ENCODE assay signal across 8 cellular contexts in the genomic region with DNA sequence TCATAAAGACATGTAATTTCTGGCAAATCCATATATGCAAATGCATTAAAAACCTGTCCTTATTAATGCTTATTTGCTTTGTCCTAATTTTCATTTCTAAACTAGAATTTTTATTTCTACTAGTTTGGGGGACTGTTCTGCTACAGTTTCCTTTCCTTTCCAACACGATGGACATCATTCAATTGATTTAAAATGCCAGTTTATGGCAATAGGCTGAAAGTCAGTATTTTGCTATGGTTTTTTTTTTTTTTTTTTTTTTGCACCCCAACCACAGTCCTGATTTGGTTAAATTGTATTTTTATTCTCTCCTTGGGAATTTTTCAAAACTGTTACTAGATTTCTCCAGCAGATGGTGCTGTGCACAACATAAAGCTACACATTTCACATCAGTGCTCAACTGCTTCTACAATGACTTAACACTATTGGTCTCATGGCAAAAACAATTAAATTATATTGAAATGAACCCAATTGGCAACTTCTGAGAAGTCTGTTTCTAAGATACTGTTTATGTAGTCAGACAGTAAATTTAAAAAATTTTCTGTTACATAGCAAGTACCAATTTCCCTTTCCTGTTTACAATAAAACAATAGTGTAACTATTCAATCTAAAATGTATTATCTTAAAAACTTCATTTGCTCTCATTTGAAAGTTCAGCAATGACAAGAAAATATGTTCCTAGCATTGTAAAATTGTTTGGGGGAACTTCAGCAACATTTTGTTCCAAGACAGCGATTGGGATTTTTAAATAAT.
DNase-seq lines count a peak whose midpoint lies in the region; ATAC-seq and TF ChIP-seq lines count a peak whose summit lies in the region.

No MANE protein-coding gene starts in this region.

- no peak overlapping the region for H3K9ac ChIP-seq in colonic mucosa (ENCODE audit: low read depth in 2 of 2, low read length in 2 of 2)

- no peaks in the 10 kb centered on the region for H3K36me3 ChIP-seq in GM06990 (ENCODE audit: control insufficient read depth, insufficient read depth, low read length)
- no peaks in the 10 kb centered on the region for H3K36me3 ChIP-seq in colonic mucosa
- no peaks in the 10 kb centered on the region for H3K36me3 ChIP-seq in left lung
- H3K36me3 ChIP-seq in aorta (ENCODE audit: control insufficient read depth in 1 of 2, insufficient read depth in 2 of 2, low read length in 1 of 2) = no peaks in the 10 kb centered on the region

- DNase-seq in GM06990 (ENCODE audit: extremely low read depth, insufficient read length) = no peak
- DNase-seq in NOMO-1 treated with DMSO at 0.1 percent for 48 hours (lab: John Stamatoyannopoulos, UW; ENCODE audit: unreplicated experiment) = peak; percentile 51
- peak; percentile 26 for DNase-seq in colonic mucosa
- DNase-seq in left lung = no peak
- no peak for DNase-seq in aorta
- no peak for DNase-seq in islet precursor cell

- H3K4me3 ChIP-seq in GM06990 (replicated peaks; ENCODE audit: low read depth, low read length) (no peak overlapping the region), colonic mucosa (no peak overlapping the region), left lung (no peak overlapping the region), aorta (ENCODE audit: low read length in 2 of 2) (no peak overlapping the region)

- H3K4me1 ChIP-seq in colonic mucosa = no peaks in the 10 kb centered on the region
- no peaks in the 10 kb centered on the region for H3K4me1 ChIP-seq in left lung
- peaks cover 2 to 4% of the 10 kb centered on the region in 2 donors for H3K4me1 ChIP-seq in aorta (ENCODE audit: control insufficient read depth in 1 of 2, insufficient read depth in 2 of 2, low read length in 2 of 2)

- TF ChIP-seq CTCF in GM06990 (IDR thresholded peaks at IDR 0.05; ENCODE audit: insufficient read depth, low read length, poor library complexity, severe bottlenecking) (peak; percentile 60), colonic mucosa (IDR thresholded peaks at IDR 0.05) (peak; percentile 49), left lung (IDR thresholded peaks at IDR 0.05) (peak; percentile 48 to 51)

- H3K9me3 ChIP-seq in colonic mucosa = no peaks in the 10 kb centered on the region
- H3K9me3 ChIP-seq in left lung = no peaks in the 10 kb centered on the region
- H3K9me3 ChIP-seq in aorta (ENCODE audit: control insufficient read depth, low read length) = no peaks in the 10 kb centered on the region

- H3K27me3 ChIP-seq in GM06990 (replicated peaks; ENCODE audit: control insufficient read depth, insufficient read depth, low read length) (no peaks in the 10 kb centered on the region), colonic mucosa (no peaks in the 10 kb centered on the region), left lung (no peaks in the 10 kb centered on the region), aorta (ENCODE audit: control insufficient read depth in 1 of 2, insufficient read depth in 2 of 2, low read length in 1 of 2) (no peaks in the 10 kb centered on the region)

- intact Hi-C loops in colonic mucosa (cut with DNase I) = loop anchor here (5.0 to 10.0 kb wide), 2 partner anchors 337 to 545 kb away; no protein-coding TSS in a partner anchor
- intact Hi-C loops in left lung (cut with DNase I) = loop anchor here in 1 of 2 donors (5.0 to 10.0 kb wide), 2 partner anchors 105 to 337 kb away; no protein-coding TSS in a partner anchor
- intact Hi-C loops in aorta (cut with DNase I) = loop anchor here (1.0 to 10.0 kb wide), 6 partner anchors 108 to 555 kb away; no protein-coding TSS in a partner anchor

- H3K27ac ChIP-seq in colonic mucosa = no peak overlapping the region
- H3K27ac ChIP-seq in left lung = no peak overlapping the region
- H3K27ac ChIP-seq in aorta (ENCODE audit: low read depth in 1 of 2, low read length in 2 of 2) = no peak overlapping the region

- ATAC-seq in HG02763 (IDR thresholded peaks at IDR 0.05; ENCODE audit: unreplicated experiment) (peak; percentile 47), left lung (peak; percentile 90), aorta (ENCODE audit: low FRiP score) (peak; percentile 86), GM19467 (IDR thresholded peaks at IDR 0.05; ENCODE audit: unreplicated experiment) (no peak)

- WGBS in aorta, 2 donors = 49 to 54% methylated on average over 2 of the region's 2 CpGs

Comparison
In these comparisons a context has a peak if more than half of its experiments do, and no peak if none do; other contexts are left out.
1. DNase-seq: peak in NOMO-1 treated with DMSO at 0.1 percent for 48 hours (single experiment) and colonic mucosa (single experiment); none in GM06990 (single experiment), left lung (0 of 2), aorta (0 of 2) and islet precursor cell (single experiment).
2. Peak in every context shown above with its lines, with median percentiles within 50 percentile points of each other: CTCF ChIP-seq.